In the genomic region with DNA sequence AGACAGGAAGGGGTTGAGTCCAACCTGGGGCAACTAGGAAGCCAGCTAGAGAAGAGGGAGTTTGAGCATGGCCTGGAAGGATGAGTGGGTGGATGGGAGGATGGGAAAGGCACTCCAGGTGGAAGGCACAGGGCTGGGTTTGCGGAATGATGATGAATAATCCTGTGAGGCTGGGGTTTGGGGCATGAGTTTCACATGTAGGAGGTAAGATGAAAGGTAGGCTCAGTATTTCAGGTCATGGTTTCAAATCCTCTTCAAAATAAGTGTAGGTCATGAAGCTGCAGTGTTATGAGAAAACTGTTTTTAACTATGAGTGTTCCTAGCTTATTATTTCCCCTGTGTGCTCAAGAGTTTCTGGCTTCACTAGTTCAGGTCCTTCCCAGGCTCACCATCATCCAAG, we compare ENCODE assay signal across 14 cellular contexts.
DNase-seq lines count a peak whose midpoint lies in the region; ATAC-seq and TF ChIP-seq lines count a peak whose summit lies in the region.
"Had no signal": no experiment of that assay in that cellular context is flagged by ENCODE, and none has a peak within 500 bp of the region (broad histone marks: within the 10 kb centered on the region; RNA-seq: fewer than 3 reads in every experiment).

No MANE protein-coding gene starts in this region.

- intact Hi-C loops in CD4-positive, alpha-beta memory T cell (cut with micrococcal nuclease) = no loop called here

- H3K27me3 Mint-ChIP-seq in CD4-positive, alpha-beta memory T cell = no peaks in the 10 kb centered on the region
- no peaks in the 10 kb centered on the region for H3K27me3 Mint-ChIP-seq in activated naive CD8-positive, alpha-beta T cell
- H3K27me3 Mint-ChIP-seq in chondrocyte (ENCODE audit: low read depth) = peaks cover 63% of the 10 kb centered on the region

- H3K36me3 ChIP-seq in CD4-positive, alpha-beta memory T cell (ENCODE audit: insufficient read depth, low read length) = no peaks in the 10 kb centered on the region
- H3K36me3 ChIP-seq: heart left ventricle had no signal

- H3K27ac Mint-ChIP-seq in CD4-positive, alpha-beta memory T cell = peak overlapping the region; percentile 71 to 95 (median 83)
- peak overlapping the region; percentile 72 for H3K27ac Mint-ChIP-seq in activated naive CD8-positive, alpha-beta T cell
- no peak overlapping the region for H3K27ac Mint-ChIP-seq in chondrocyte (ENCODE audit: unreplicated experiment)
- H3K27ac Mint-ChIP-seq: nephron, WTC11 had no signal

- CTCF ChIA-PET in CD4-positive, alpha-beta memory T cell (lab: Charles Lee; ENCODE audit: partially characterized antibody) = no interaction called here

- H3K9me3 Mint-ChIP-seq in CD4-positive, alpha-beta memory T cell = no peaks in the 10 kb centered on the region
- H3K9me3 Mint-ChIP-seq in activated naive CD8-positive, alpha-beta T cell (ENCODE audit: low read depth) = no peaks in the 10 kb centered on the region
- H3K9me3 Mint-ChIP-seq in chondrocyte (ENCODE audit: low read depth) = no peaks in the 10 kb centered on the region
- H3K9me3 Mint-ChIP-seq: nephron, WTC11 had no signal

- H3K36me3 Mint-ChIP-seq in CD4-positive, alpha-beta memory T cell = peaks cover 3 to 6% of the 10 kb centered on the region in 2 donors
- peaks cover 3% of the 10 kb centered on the region for H3K36me3 Mint-ChIP-seq in activated naive CD8-positive, alpha-beta T cell
- H3K36me3 Mint-ChIP-seq in chondrocyte (ENCODE audit: low read depth) = no peaks in the 10 kb centered on the region
- H3K36me3 Mint-ChIP-seq: WTC11 had no signal

- no peak overlapping the region for H3K27ac ChIP-seq in CD4-positive, alpha-beta memory T cell (ENCODE audit: low read depth, low read length)
- H3K27ac ChIP-seq: heart left ventricle had no signal

- H3K4me3 Mint-ChIP-seq in CD4-positive, alpha-beta memory T cell = no peak overlapping the region
- no peak overlapping the region for H3K4me3 Mint-ChIP-seq in activated naive CD8-positive, alpha-beta T cell
- no peak overlapping the region for H3K4me3 Mint-ChIP-seq in chondrocyte (ENCODE audit: unreplicated experiment)
- H3K4me3 Mint-ChIP-seq: nephron, WTC11 had no signal

- in situ Hi-C loops in ACHN (cut with HindIII; ENCODE audit: low pct_ligation_motif_present, low pct_unique_long_range_greater_than_20kb, low sequenced_read_pairs) = no loop called here

- H3K4me1 ChIP-seq in CD4-positive, alpha-beta memory T cell (ENCODE audit: insufficient read depth, low read length) = peaks cover 50% of the 10 kb centered on the region

- DNase-seq in CD4-positive, alpha-beta memory T cell = no peak
- DNase-seq in GM12865 (ENCODE audit: low read depth) (peak; percentile 77), chondrocyte (ENCODE audit: low spot score) (no peak), ACHN (no peak), NCI-H1694 treated with DMSO at 0.1 percent for 48 hours (lab: John Stamatoyannopoulos, UW) (no peak)
- DNase-seq: C1 segment of cervical spinal cord, heart left ventricle, left colon, SK-N-SH had no signal

- H3K4me1 Mint-ChIP-seq in CD4-positive, alpha-beta memory T cell = peaks cover 48 to 75% (median 64%) of the 10 kb centered on the region in 4 donors
- peaks cover 60% of the 10 kb centered on the region for H3K4me1 Mint-ChIP-seq in activated naive CD8-positive, alpha-beta T cell (ENCODE audit: low read depth)
- no peaks in the 10 kb centered on the region for H3K4me1 Mint-ChIP-seq in chondrocyte (ENCODE audit: low read depth)

- H3K9me3 ChIP-seq in CD4-positive, alpha-beta memory T cell (ENCODE audit: control insufficient read depth in 1 of 2, low read length in 2 of 2) = no peaks in the 10 kb centered on the region
- H3K9me3 ChIP-seq: heart left ventricle, SK-N-SH had no signal

- ATAC-seq in HG02678 (IDR thresholded peaks at IDR 0.05; ENCODE audit: unreplicated experiment) (peak; percentile 43), HG02973 (IDR thresholded peaks at IDR 0.05; ENCODE audit: unreplicated experiment) (no peak)
- ATAC-seq: heart left ventricle, left colon, WTC11 had no signal

- no peak overlapping the region for H3K4me3 ChIP-seq in CD4-positive, alpha-beta memory T cell (ENCODE audit: low read length in 2 of 2)
- no peak overlapping the region for H3K4me3 ChIP-seq in GM12865 (ENCODE audit: low read depth, low read length)
- H3K4me3 ChIP-seq: heart left ventricle had no signal

- H3K27me3 ChIP-seq in CD4-positive, alpha-beta memory T cell (ENCODE audit: insufficient read depth, low read length) = no peaks in the 10 kb centered on the region

- POLR2A ChIA-PET in CD4-positive, alpha-beta memory T cell (lab: Charles Lee; ENCODE audit: partially characterized antibody) = interaction anchor here (1.0 kb wide), 1 partner anchor 32 kb away, joined by 5 read pairs; no protein-coding TSS in a partner anchor

- TF ChIP-seq CTCF in GM12865 (IDR thresholded peaks at IDR 0.05; ENCODE audit: insufficient read depth, low read depth, low read length, missing control alignments) = no peak
- TF ChIP-seq CTCF in chondrocyte (IDR thresholded peaks at IDR 0.05) = no peak
